Comparison of ENCODE assay signal across 8 cellular contexts in genomic region chr9:76456202-76456926, GRCh38. TPM values are rescaled to one million over a fixed set of nuclear protein-coding genes. Genes with fewer than 3 reads are reported as not detected.
DNase-seq lines count a peak whose midpoint lies in the region; ATAC-seq and TF ChIP-seq lines count a peak whose summit lies in the region.

No MANE protein-coding gene starts in this region.

- no peaks in the 10 kb centered on the region for H3K4me1 ChIP-seq in Caco-2

- H3K4me1 Mint-ChIP-seq in Caco-2 (ENCODE audit: low read depth, unreplicated experiment) = no peaks in the 10 kb centered on the region
- H3K4me1 Mint-ChIP-seq in T-helper 17 cell = peaks cover 23% of the 10 kb centered on the region

- intact Hi-C loops in Caco-2 (cut with micrococcal nuclease; ENCODE audit: unreplicated experiment) = loop anchor here (1.0 to 10.0 kb wide), 3 partner anchors 128 to 202 kb away; no protein-coding TSS in a partner anchor

- POLR2A ChIA-PET in Caco-2 (lab: Charles Lee) = interaction anchor here (0.5 kb wide), 1 partner anchor 31 kb away, joined by 8 read pairs; no protein-coding TSS in a partner anchor

- H3K36me3 Mint-ChIP-seq in Caco-2 (ENCODE audit: insufficient read depth, unreplicated experiment) (no peaks in the 10 kb centered on the region), T-helper 17 cell (ENCODE audit: low read depth) (no peaks in the 10 kb centered on the region)

- DNase-seq in Caco-2 (peak; percentile 80 to 89), NCI-H128 (lab: John Stamatoyannopoulos, UW; ENCODE audit: unreplicated experiment) (peak; percentile 50), T-helper 17 cell (peak; percentile 25 to 35 (median 26)), glomerular endothelial cell (ENCODE audit: extremely low read depth, low read depth, low spot score) (peak; percentile 66), cerebellum (ENCODE audit: low spot score) (no peak), GM19240 (ENCODE audit: insufficient read length, low spot score) (no peak), AG20443 (ENCODE audit: low spot score) (no peak)

- no peaks in the 10 kb centered on the region for H3K27me3 Mint-ChIP-seq in Caco-2 (ENCODE audit: insufficient read depth, unreplicated experiment)
- no peaks in the 10 kb centered on the region for H3K27me3 Mint-ChIP-seq in T-helper 17 cell

- no peak for TF ChIP-seq CTCF in Caco-2 (IDR thresholded peaks at IDR 0.05; ENCODE audit: insufficient read depth in 1 of 2, low read depth in 1 of 2, low read length in 1 of 2, severe bottlenecking in 1 of 2, unreplicated experiment in 1 of 2)

- H3K9me3 ChIP-seq in Caco-2 (no peaks in the 10 kb centered on the region), T-helper 17 cell (ENCODE audit: control insufficient read depth, low read length, poor library complexity, severe bottlenecking) (no peaks in the 10 kb centered on the region)

- BruUV-seq in Caco-2 (replicated peaks; lab: Mats Ljungman, UMichigan) = no TSS peak

- H3K27me3 ChIP-seq in Caco-2 (replicated peaks; ENCODE audit: control insufficient read depth, insufficient read depth, low read length) = no peaks in the 10 kb centered on the region

- H3K4me3 Mint-ChIP-seq in Caco-2 (ENCODE audit: unreplicated experiment) (no peak overlapping the region), T-helper 17 cell (no peak overlapping the region)

- H3K36me3 ChIP-seq in Caco-2 (ENCODE audit: control insufficient read depth, insufficient read depth, low read length) = no peaks in the 10 kb centered on the region

- H3K27ac Mint-ChIP-seq in Caco-2 (ENCODE audit: unreplicated experiment) (peak overlapping the region; percentile 29), T-helper 17 cell (peak overlapping the region; percentile 73)

- ATAC-seq in GM21529 (IDR thresholded peaks at IDR 0.05; ENCODE audit: unreplicated experiment) (peak; percentile 36), T-helper 17 cell (peak; percentile 57)

- CTCF ChIA-PET in Caco-2 (lab: Charles Lee) = no interaction called here

- H3K4me3 ChIP-seq in Caco-2 (ENCODE audit: low read depth, low read length) = no peak overlapping the region

- no peaks in the 10 kb centered on the region for H3K9me3 Mint-ChIP-seq in Caco-2 (ENCODE audit: unreplicated experiment)

RNA-seq across cellular contexts. Expression of gene GCNT1, which starts 2.6 kb away (rescaled TPM):
- total RNA-seq in Caco-2 (2022) (18.9 and 19.1 TPM in 2 replicates), T-helper 17 cell (1 to 10 TPM; 6.4 to 9.0 TPM), glomerular endothelial cell (1.7 and 2.6 TPM in 2 replicates), cerebellum (4.2 TPM)

Comparison
In these comparisons a context has a peak if more than half of its experiments do, and no peak if none do; other contexts are left out.
1. DNase-seq: peak in Caco-2 (2 of 2), NCI-H128 (single experiment), T-helper 17 cell (3 of 3) and glomerular endothelial cell (single experiment); none in cerebellum (single experiment), GM19240 (single experiment) and AG20443 (single experiment).